Comparison of ENCODE assay signal across 21 cellular contexts in the genomic region with DNA sequence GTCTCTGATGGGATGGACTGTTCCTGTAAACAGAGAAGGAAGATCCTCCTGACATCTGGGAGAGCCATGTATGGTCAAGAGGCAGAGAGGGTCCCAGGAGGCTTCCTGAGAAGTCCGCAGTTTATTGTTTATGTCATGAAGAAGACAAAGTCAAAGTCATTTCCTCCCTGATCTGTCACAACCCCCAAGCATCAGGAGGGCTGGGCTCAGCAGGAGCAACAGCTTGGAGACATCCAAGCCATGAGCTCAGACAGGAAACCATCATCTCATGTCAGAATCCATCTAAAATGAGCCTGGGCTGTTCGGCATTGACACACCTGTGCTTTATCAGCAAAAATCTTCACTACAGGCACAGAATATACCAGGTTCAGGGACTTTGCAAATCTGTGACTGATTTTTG.
"Had no signal": no experiment of that assay in that cellular context is flagged by ENCODE, and none has a peak within 500 bp of the region (broad histone marks: within the 10 kb centered on the region; RNA-seq: fewer than 3 reads in every experiment).

No MANE protein-coding gene starts in this region.

- H3K27ac Mint-ChIP-seq: mesothelial cell of epicardium; naive B cell; naive thymus-derived CD8-positive, alpha-beta T cell had no signal

- H3K9me3 ChIP-seq: esophagus squamous epithelium, gastrocnemius medialis, heart right ventricle, left lung, lower lobe of right lung, mucosa of descending colon had no signal

- H3K4me1 ChIP-seq: esophagus squamous epithelium, gastrocnemius medialis, heart right ventricle, left lung, lower lobe of right lung had no signal

- H3K4me3 Mint-ChIP-seq: mesothelial cell of epicardium; naive B cell; naive thymus-derived CD8-positive, alpha-beta T cell had no signal

- H3K36me3 ChIP-seq: esophagus squamous epithelium, gastrocnemius medialis, heart right ventricle, left lung, lower lobe of right lung had no signal

- H3K27ac ChIP-seq: coronary artery, dorsolateral prefrontal cortex, esophagus squamous epithelium, gastrocnemius medialis, heart right ventricle, left lung, lower lobe of right lung had no signal

- DNase-seq: dermis blood vessel endothelial cell; dorsolateral prefrontal cortex; effector CD4-positive, alpha-beta T cell; effector memory CD4-positive, alpha-beta T cell; esophagus squamous epithelium; foreskin fibroblast; foreskin melanocyte; gastrocnemius medialis; glutamatergic neuron; heart right ventricle; hippocampal formation; left cardiac atrium; left lung; left ventricle myocardium superior; lower lobe of right lung; mesenchymal stem cell; mucosa of descending colon; naive B cell; naive thymus-derived CD8-positive, alpha-beta T cell had no signal

- ATAC-seq: gastrocnemius medialis; heart right ventricle; left cardiac atrium; left lung; left ventricle myocardium superior; lower lobe of right lung; mucosa of descending colon; naive thymus-derived CD8-positive, alpha-beta T cell had no signal

- H3K4me1 Mint-ChIP-seq: naive B cell; naive thymus-derived CD8-positive, alpha-beta T cell had no signal

- H3K4me3 ChIP-seq: coronary artery, dorsolateral prefrontal cortex, esophagus squamous epithelium, gastrocnemius medialis, heart right ventricle, left lung, lower lobe of right lung, mucosa of descending colon had no signal

- H3K36me3 Mint-ChIP-seq: mesothelial cell of epicardium; naive B cell; naive thymus-derived CD8-positive, alpha-beta T cell had no signal
